In genomic region chr4:24403263-24403662, GRCh38 we compare ENCODE assay signal across 3 cellular contexts.
"Had no signal": no experiment of that assay in that cellular context is flagged by ENCODE, and none has a peak within 500 bp of the region (broad histone marks: within the 10 kb centered on the region; RNA-seq: fewer than 3 reads in every experiment).

No MANE protein-coding gene starts in this region.

- H3K4me3 ChIP-seq: GM12878 had no signal

- ATAC-seq: GM12878 had no signal

- DNase-seq: GDM1, GF-D8 had no signal
